ENCODE assay signal across 8 cellular contexts in the genomic region with DNA sequence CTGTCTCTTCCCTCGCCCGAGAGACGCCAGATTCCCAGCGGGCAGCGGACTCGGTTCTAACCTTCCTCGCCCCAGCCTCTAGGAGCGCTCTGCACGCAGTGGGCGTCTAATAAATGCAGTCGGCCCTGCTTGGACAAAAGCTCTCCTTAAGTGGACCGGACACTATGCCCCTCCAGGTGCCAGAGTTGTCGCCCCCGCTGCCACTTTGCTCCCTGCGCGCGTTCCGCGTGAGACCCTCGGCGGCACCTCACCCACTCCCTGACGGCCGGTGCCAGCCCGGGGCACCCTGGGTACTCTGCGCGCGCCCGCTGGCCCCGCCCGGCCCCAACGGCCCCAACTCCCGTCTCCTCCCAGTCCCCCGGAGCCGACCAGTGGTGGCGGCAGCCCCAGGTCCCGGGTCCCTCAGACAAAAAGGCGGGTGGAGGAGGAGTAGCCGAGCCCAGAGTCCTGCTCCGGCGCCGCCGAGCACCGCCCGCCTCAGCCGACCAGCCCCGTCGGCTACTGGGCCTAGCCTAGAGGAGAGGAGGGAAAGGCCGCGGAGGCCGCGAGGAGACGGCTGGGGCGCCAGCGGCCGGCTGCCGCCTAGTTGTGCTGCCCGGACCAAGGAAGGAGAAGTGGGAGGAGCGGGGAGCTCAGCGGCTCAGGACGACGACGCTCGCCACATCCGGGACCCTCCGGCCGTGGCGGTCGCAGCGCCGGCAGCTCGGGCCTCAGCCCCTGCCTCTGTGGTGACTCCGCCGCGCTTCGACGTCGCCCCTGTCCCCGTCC.
A peak's percentile ranks its signal among the peaks of the same experiment; 100 is the strongest.
DNase-seq lines count a peak whose midpoint lies in the region; TF ChIP-seq lines count a peak whose summit lies in the region.

No MANE protein-coding gene starts in this region.

- peak overlapping the region; percentile 43 for H3K9ac ChIP-seq in parathyroid adenoma

- H3K9me3 ChIP-seq in HAP-1 (no peaks in the 10 kb centered on the region; the same call in 1 of the 2 replicates), parathyroid adenoma (ENCODE audit: control insufficient read depth, low read length) (no peaks in the 10 kb centered on the region), transverse colon (no peaks in the 10 kb centered on the region)

- intact Hi-C loops in cardiac septum (cut with DNase I) (no loop called here), transverse colon (cut with DNase I; ENCODE audit: low total_unique reads) (no loop called here)

- H3K4me1 ChIP-seq in HAP-1 (no peaks in the 10 kb centered on the region; the same call in none of the 2 replicates), parathyroid adenoma (no peaks in the 10 kb centered on the region), transverse colon (peaks cover 0 to 13% (median 7%) of the 10 kb centered on the region in 4 donors)

- H3K4me2 ChIP-seq in parathyroid adenoma (ENCODE audit: low read length) = peak overlapping the region; percentile 90

- TF ChIP-seq POLR2A in transverse colon (IDR thresholded peaks at IDR 0.05) = peak; percentile 94

- H3K27ac ChIP-seq in parathyroid adenoma = peak overlapping the region; percentile 95
- H3K27ac ChIP-seq in transverse colon = peak overlapping the region; percentile 94 to 97 (median 96)

- TF ChIP-seq CTCF in GM10266 (IDR thresholded peaks at IDR 0.05; ENCODE audit: control insufficient read depth, insufficient read depth, low read depth, missing control alignments) (peak; percentile 45), parathyroid adenoma (IDR thresholded peaks at IDR 0.05) (peak; percentile 46), transverse colon (IDR thresholded peaks at IDR 0.05) (peak; percentile 53 to 88 (median 53))

- peak overlapping the region; percentile 83 for H2AFZ ChIP-seq in parathyroid adenoma

- 1% methylated on average over 71 of the region's 78 CpGs; no CpG with 5 or more reads in 1 of the 2 donors for WGBS in transverse colon (ENCODE audit: low coverage in 1 of 2), 2 donors

- H3K27me3 ChIP-seq in HAP-1 (ENCODE audit: low read depth) (no peaks in the 10 kb centered on the region), parathyroid adenoma (ENCODE audit: control insufficient read depth, insufficient read depth, low read length) (no peaks in the 10 kb centered on the region), transverse colon (no peaks in the 10 kb centered on the region)

- H3K4me3 ChIP-seq in HAP-1 = peak overlapping the region; percentile 93
- H3K4me3 ChIP-seq in parathyroid adenoma (ENCODE audit: low read depth, low read length) = peak overlapping the region; percentile 73
- peak overlapping the region; percentile 60 to 82 (median 72) for H3K4me3 ChIP-seq in transverse colon

- TF ChIP-seq EP300 in transverse colon (IDR thresholded peaks at IDR 0.05; ENCODE audit: low read depth) = no peak

- peaks cover 12% of the 10 kb centered on the region for H3K79me2 ChIP-seq in parathyroid adenoma

- peak; percentile 89 for DNase-seq in GM10266 (ENCODE audit: extremely low spot score)
- DNase-seq in HAP-1 (ENCODE audit: low spot score in 2 of 2) = peak; percentile 74 to 88
- DNase-seq in M059J (ENCODE audit: low read depth) = peak; percentile 82
- peak; percentile 82 for DNase-seq in SKM-1 (lab: John Stamatoyannopoulos, UW; ENCODE audit: unreplicated experiment)
- DNase-seq in activated naive CD8-positive, alpha-beta T cell treated with anti-CD3 and anti-CD28 coated beads, Interleukin-2, amount 50 U/mL, for 16 hours (ENCODE audit: low read depth, low spot score) = peak; percentile 37
- peak; percentile 92 for DNase-seq in cardiac septum (ENCODE audit: low spot score)
- DNase-seq in transverse colon = peak; percentile 90

- H3K36me3 ChIP-seq in HAP-1 (replicated peaks) (no peaks in the 10 kb centered on the region), parathyroid adenoma (ENCODE audit: control insufficient read depth, insufficient read depth, low read length) (no peaks in the 10 kb centered on the region), transverse colon (no peaks in the 10 kb centered on the region)

- in situ Hi-C loops in HAP-1 (cut with MboI; ENCODE audit: low sequenced_read_pairs) (no loop called here), transverse colon (cut with MboI; ENCODE audit: low pct_ligation_motif_present in 1 of 4, low pct_unique_long_range_greater_than_20kb in 1 of 4, low sequenced_read_pairs in 3 of 4) (no loop called here)

Comparison
In these comparisons a context has a peak if more than half of its experiments do, and no peak if none do; other contexts are left out.
1. Peak in every context shown above with its lines: DNase-seq, H3K4me3 ChIP-seq and H3K27ac ChIP-seq.
2. DNase-seq: peak in every context shown above with its lines; median percentile 92 in cardiac septum; 90 in transverse colon; 89 in GM10266; 82 in M059J; 82 in SKM-1; 81 in HAP-1; 37 in activated naive CD8-positive, alpha-beta T cell treated with anti-CD3 and anti-CD28 coated beads, Interleukin-2, amount 50 U/mL, for 16 hours.